ENCODE assay signal across 9 cellular contexts in genomic region chr14:54343276-54344121, GRCh38. TPM values are rescaled to one million over a fixed set of nuclear protein-coding genes. Genes with fewer than 3 reads are reported as not detected.
DNase-seq lines count a peak whose midpoint lies in the region; TF ChIP-seq lines count a peak whose summit lies in the region.
"Had no signal": no experiment of that assay in that cellular context is flagged by ENCODE, and none has a peak within 500 bp of the region (broad histone marks: within the 10 kb centered on the region; RNA-seq: fewer than 3 reads in every experiment).

No MANE protein-coding gene starts in this region.

- WGBS in GM23248 (ENCODE audit: low coverage in 1 of 2, low lambda C conversion rate in 2 of 2, missing lambda C conversion rate in 2 of 2), 2 experiments, result 86 to 90% methylated on average over 16 to 18 of the region's 18 CpGs

- H3K27ac ChIP-seq in C4-2B (peak overlapping the region; percentile 58), GM23248 (no peak overlapping the region)

- no peak overlapping the region for H3K4me2 ChIP-seq in GM23248 (ENCODE audit: unreplicated experiment)

- DNase-seq in NCI-H1417 (lab: John Stamatoyannopoulos, UW) (peak; percentile 86 to 97 (median 91)), SHP77 (lab: John Stamatoyannopoulos, UW) (peak; percentile 67 to 84), left kidney (ENCODE audit: low read depth, low spot score) (peak; percentile 96), mesenteric fat pad (ENCODE audit: low spot score) (no peak), T-helper 9 cell (no peak), GM23248 (no peak), HUDEP-2 (lab: John Stamatoyannopoulos, UW; ENCODE audit: unreplicated experiment in 76 of 76) (no peak)
- DNase-seq: activated naive CD4-positive, alpha-beta T cell treated with Interleukin-2 at 50 U/mL for 16 hours had no signal

- H3K27me3 ChIP-seq in GM23248 (replicated peaks; ENCODE audit: insufficient read depth), result no peaks in the 10 kb centered on the region

- peaks cover 3% of the 10 kb centered on the region; the same call in 1 of the 2 replicates for H3F3A ChIP-seq in GM23248 (ENCODE audit: insufficient read depth)

- no peaks in the 10 kb centered on the region for H3K9me2 ChIP-seq in GM23248 (ENCODE audit: insufficient read depth)

- no peaks in the 10 kb centered on the region for H4K20me1 ChIP-seq in GM23248 (ENCODE audit: insufficient read depth)

- no peak overlapping the region for H3K9ac ChIP-seq in GM23248

- H3K4me1 ChIP-seq in GM23248 (ENCODE audit: insufficient read depth), result peaks cover 3% of the 10 kb centered on the region; the same call in 1 of the 2 replicates

- no peaks in the 10 kb centered on the region for H3K36me3 ChIP-seq in GM23248 (ENCODE audit: low read depth)

- no peak overlapping the region for H3K4me3 ChIP-seq in GM23248

- no peaks in the 10 kb centered on the region for H3K9me3 ChIP-seq in GM23248 (ENCODE audit: low read depth)

- in situ Hi-C loops in GM23248 (cut with MboI), result loop anchor here (10.0 to 25.0 kb wide), 2 partner anchors 931 to 1049 kb away; no protein-coding TSS in a partner anchor

- H3K79me2 ChIP-seq in GM23248 (ENCODE audit: insufficient read depth), result no peaks in the 10 kb centered on the region

- no peak overlapping the region for H2AFZ ChIP-seq in GM23248

- TF ChIP-seq CTCF in C4-2B (conservative IDR thresholded peaks at IDR 0.05), result no peak

RNA-seq across cellular contexts. Expression of gene CDKN3, which starts 53.3 kb away (rescaled TPM):
- 1.7 TPM for total RNA-seq in mesenteric fat pad
- total RNA-seq in GM23248 (2014; rRNA removed; shearing (Covaris generic)), result 20.1 and 44.5 TPM in 2 replicates
- 39.3 and 41.8 TPM in 2 replicates for polyA plus RNA-seq in GM23248 (2016; fragmentation: Nextera tagmentation; extraction: Ambion mirVana)

Comparison
In these comparisons a context has a peak if more than half of its experiments do, and no peak if none do; other contexts are left out.
1. DNase-seq: peak in NCI-H1417 (3 of 3), SHP77 (2 of 2) and left kidney (single experiment); none in mesenteric fat pad (single experiment), T-helper 9 cell (single experiment), GM23248 (single experiment) and HUDEP-2 (0 of 76).